8 cellular contexts compared by ENCODE assay signal in the genomic region with DNA sequence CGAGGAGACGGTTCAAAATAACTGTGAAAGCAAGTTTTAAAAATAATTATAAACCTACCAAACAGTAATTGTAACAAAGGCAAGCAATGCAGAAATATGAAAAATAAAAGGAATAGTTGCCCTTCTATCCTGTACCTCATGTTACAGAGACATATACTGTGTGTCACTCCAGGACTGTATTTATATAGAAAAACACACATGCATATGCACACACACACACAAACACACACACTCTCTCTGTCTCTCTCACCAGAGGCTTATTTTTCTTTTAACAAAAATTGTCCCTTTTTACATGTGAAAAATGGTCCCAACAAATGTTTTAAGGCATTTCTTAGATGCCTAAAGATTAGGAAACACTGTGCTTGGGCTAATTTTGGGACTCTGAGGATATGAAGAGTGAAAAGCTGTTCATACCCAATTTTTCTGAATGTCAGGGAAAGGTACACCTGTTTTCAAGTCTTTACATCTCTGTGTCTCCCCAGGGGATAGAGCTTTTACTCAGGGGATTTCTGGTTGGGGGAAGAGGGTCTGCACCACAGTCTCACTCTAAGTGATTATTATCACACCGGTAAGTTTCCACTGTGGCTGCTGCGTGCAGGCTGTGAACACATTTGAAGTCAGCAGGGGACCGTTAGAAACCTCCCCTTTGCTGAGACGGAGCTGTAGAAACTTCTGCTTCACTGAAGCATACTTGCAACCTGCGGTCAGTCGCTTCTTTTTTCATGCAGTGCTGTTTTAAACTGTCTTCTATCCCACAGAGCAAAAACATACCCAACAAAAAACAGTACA. TPM values are rescaled to one million over a fixed set of nuclear protein-coding genes. Genes with fewer than 3 reads are reported as not detected.
DNase-seq lines count a peak whose midpoint lies in the region; ATAC-seq and TF ChIP-seq lines count a peak whose summit lies in the region.

No MANE protein-coding gene starts in this region.

- H3K79me2 ChIP-seq in Loucy (ENCODE audit: insufficient read depth, low read length) = peaks cover 56% of the 10 kb centered on the region
- no peaks in the 10 kb centered on the region for H3K79me2 ChIP-seq in trophoblast cell (ENCODE audit: control insufficient read depth, insufficient read depth, low read length, poor library complexity)

- peak; percentile 90 for ATAC-seq in GM18498 (IDR thresholded peaks at IDR 0.05; ENCODE audit: unreplicated experiment)
- peak; percentile 90 for ATAC-seq in GM21825 (IDR thresholded peaks at IDR 0.05; ENCODE audit: unreplicated experiment)
- peak; percentile 29 for ATAC-seq in activated T-helper 17 cell treated with anti-CD3 and anti-CD28 coated beads, Interleukin-2, amount 50 U/mL, for 72 hours (replicated peaks)

- H4K12ac ChIP-seq in trophoblast cell (ENCODE audit: low read depth, low read length) = no peak overlapping the region

- peaks cover 29% of the 10 kb centered on the region for H3F3A ChIP-seq in Loucy (ENCODE audit: low read depth)

- H3K4me3 Mint-ChIP-seq in activated T-helper 17 cell treated with anti-CD3 and anti-CD28 coated beads, Interleukin-2, amount 50 U/mL, for 72 hours = no peak overlapping the region

- no peak overlapping the region for H2AFZ ChIP-seq in Loucy (ENCODE audit: low read length)
- no peak overlapping the region for H2AFZ ChIP-seq in trophoblast cell (ENCODE audit: insufficient read depth, low read length, poor library complexity)

- H3K18ac ChIP-seq in trophoblast cell (ENCODE audit: low read length) = no peak overlapping the region

- H3K23ac ChIP-seq in trophoblast cell (ENCODE audit: low read length) = no peak overlapping the region

- H3K4me2 ChIP-seq in Loucy (ENCODE audit: low read depth, low read length, poor library complexity, severe bottlenecking) (peak overlapping the region; percentile 78), trophoblast cell (ENCODE audit: low read length) (peak overlapping the region; percentile 16)

- no peaks in the 10 kb centered on the region for H3K27me3 ChIP-seq in Loucy (ENCODE audit: insufficient read depth, low read length, poor library complexity, severe bottlenecking)
- H3K27me3 ChIP-seq in trophoblast cell (ENCODE audit: insufficient read depth, low read length) = no peaks in the 10 kb centered on the region

- no peaks in the 10 kb centered on the region for H3K9me2 ChIP-seq in Loucy (replicated peaks; ENCODE audit: low read depth, low read length)

- H3K9ac ChIP-seq in Loucy (ENCODE audit: low read depth, low read length, poor library complexity, severe bottlenecking) (peak overlapping the region; percentile 83), trophoblast cell (ENCODE audit: low read length) (no peak overlapping the region)

- no peak overlapping the region for H2BK5ac ChIP-seq in trophoblast cell (ENCODE audit: low read depth, low read length, poor library complexity)

- no peaks in the 10 kb centered on the region for H3K36me3 ChIP-seq in Loucy (ENCODE audit: insufficient read depth, low read length)
- H3K36me3 ChIP-seq in trophoblast cell (ENCODE audit: control insufficient read depth in 1 of 2, insufficient read depth in 2 of 2, low read length in 2 of 2) = no peaks in the 10 kb centered on the region

- no peak overlapping the region for H3K14ac ChIP-seq in trophoblast cell (ENCODE audit: low read length)

- H3K27me3 Mint-ChIP-seq in activated T-helper 17 cell treated with anti-CD3 and anti-CD28 coated beads, Interleukin-2, amount 50 U/mL, for 72 hours = peaks cover 9% of the 10 kb centered on the region

- peak overlapping the region; percentile 57 for H3K4me3 ChIP-seq in Loucy (ENCODE audit: low read length, poor library complexity, severe bottlenecking)
- no peak overlapping the region for H3K4me3 ChIP-seq in trophoblast cell (ENCODE audit: low read depth, low read length)

- no peaks in the 10 kb centered on the region for H3K9me3 ChIP-seq in Loucy (ENCODE audit: insufficient read depth, low read depth, low read length)
- no peaks in the 10 kb centered on the region for H3K9me3 ChIP-seq in trophoblast cell (ENCODE audit: insufficient read depth, low read depth, low read length)

- no peak overlapping the region for H3K4ac ChIP-seq in trophoblast cell (ENCODE audit: low read depth, low read length)

- H2BK120ac ChIP-seq in trophoblast cell (ENCODE audit: insufficient read depth, low read length, poor library complexity) = no peak overlapping the region

- no peak overlapping the region for H4K8ac ChIP-seq in trophoblast cell (ENCODE audit: low read depth, low read length)

- no peak overlapping the region for H2BK12ac ChIP-seq in trophoblast cell (ENCODE audit: low read length)

- H3K4me1 Mint-ChIP-seq in activated T-helper 17 cell treated with anti-CD3 and anti-CD28 coated beads, Interleukin-2, amount 50 U/mL, for 72 hours = no peaks in the 10 kb centered on the region

- H3K27ac ChIP-seq in trophoblast cell (ENCODE audit: low read depth, low read length) = no peak overlapping the region

- no peaks in the 10 kb centered on the region for H4K20me1 ChIP-seq in Loucy (ENCODE audit: insufficient read depth, low read length, poor library complexity, severe bottlenecking)

- no peak overlapping the region for H3K27ac Mint-ChIP-seq in activated T-helper 17 cell treated with anti-CD3 and anti-CD28 coated beads, Interleukin-2, amount 50 U/mL, for 72 hours

- H3K79me1 ChIP-seq in trophoblast cell (ENCODE audit: low read length) = peaks cover 1% of the 10 kb centered on the region

- no peaks in the 10 kb centered on the region for H3K9me3 Mint-ChIP-seq in activated T-helper 17 cell treated with anti-CD3 and anti-CD28 coated beads, Interleukin-2, amount 50 U/mL, for 72 hours

- no peak overlapping the region for H2AK5ac ChIP-seq in trophoblast cell (ENCODE audit: low read length)

- H3K36me3 Mint-ChIP-seq in activated T-helper 17 cell treated with anti-CD3 and anti-CD28 coated beads, Interleukin-2, amount 50 U/mL, for 72 hours (ENCODE audit: low read depth) = no peaks in the 10 kb centered on the region

- no peak for TF ChIP-seq CTCF in Loucy (conservative IDR thresholded peaks at IDR 0.05; ENCODE audit: low read length)

- no CpG with 5 or more reads among the region's 8 CpGs for WGBS in trophoblast cell (ENCODE audit: extremely low coverage, insufficient coverage, insufficient read length)

- DNase-seq in trophoblast cell (no peak), LoVo (ENCODE audit: low spot score) (no peak), NCI-H1048 (lab: John Stamatoyannopoulos, UW) (no peak), islet precursor cell (no peak)

- H3K4me1 ChIP-seq in Loucy (ENCODE audit: insufficient read depth, low read length, poor library complexity, severe bottlenecking) (peaks cover 95% of the 10 kb centered on the region), trophoblast cell (ENCODE audit: control insufficient read depth in 1 of 2, insufficient read depth in 2 of 2, low read length in 2 of 2) (peaks cover 0 to 1% of the 10 kb centered on the region in 2 experiments)

- no peak overlapping the region for H4K91ac ChIP-seq in trophoblast cell (ENCODE audit: low read depth, low read length)

RNA-seq across cellular contexts. Expression of a gene that starts 51.4 kb away (rescaled TPM):
- 1 to 10 TPM; 7.2 TPM for total RNA-seq in activated T-helper 17 cell treated with anti-CD3 and anti-CD28 coated beads, Interleukin-2, amount 50 U/mL, for 72 hours
- 35.1 and 37.3 TPM in 2 replicates for polyA plus RNA-seq in trophoblast cell (2013)

Comparison
In these comparisons a context has a peak if more than half of its experiments do, and no peak if none do; other contexts are left out.
1. ATAC-seq: peak in every context shown above with its lines; median percentile 90 in GM18498; 90 in GM21825; 29 in activated T-helper 17 cell treated with anti-CD3 and anti-CD28 coated beads, Interleukin-2, amount 50 U/mL, for 72 hours.